In genomic region chr1:59128784-59129227, GRCh38 we compare ENCODE assay signal across 1 cellular context.
TF ChIP-seq lines count a peak whose summit lies in the region.

No MANE protein-coding gene starts in this region.

TF ChIP-seq in H1, 55 proteins besides CTCF, POLR2A, EP300 and RAD21 (continued from another document):
- TF ChIP-seq EZH2 (IDR thresholded peaks at IDR 0.05; ENCODE audit: low read depth, low read length, severe bottlenecking) (no peak), POLR2AphosphoS5 (IDR thresholded peaks at IDR 0.05; ENCODE audit: low read depth, low read length) (no peak), FOSL1 (IDR thresholded peaks at IDR 0.05; ENCODE audit: insufficient read depth, low read depth, low read length) (no peak)
- TF ChIP-seq, protein P1, sequence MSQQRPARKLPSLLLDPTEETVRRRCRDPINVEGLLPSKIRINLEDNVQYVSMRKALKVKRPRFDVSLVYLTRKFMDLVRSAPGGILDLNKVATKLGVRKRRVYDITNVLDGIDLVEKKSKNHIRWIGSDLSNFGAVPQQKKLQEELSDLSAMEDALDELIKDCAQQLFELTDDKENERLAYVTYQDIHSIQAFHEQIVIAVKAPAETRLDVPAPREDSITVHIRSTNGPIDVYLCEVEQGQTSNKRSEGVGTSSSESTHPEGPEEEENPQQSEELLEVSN (IDR thresholded peaks at IDR 0.05): no peak
